ENCODE assay signal across 33 cellular contexts in the genomic region with DNA sequence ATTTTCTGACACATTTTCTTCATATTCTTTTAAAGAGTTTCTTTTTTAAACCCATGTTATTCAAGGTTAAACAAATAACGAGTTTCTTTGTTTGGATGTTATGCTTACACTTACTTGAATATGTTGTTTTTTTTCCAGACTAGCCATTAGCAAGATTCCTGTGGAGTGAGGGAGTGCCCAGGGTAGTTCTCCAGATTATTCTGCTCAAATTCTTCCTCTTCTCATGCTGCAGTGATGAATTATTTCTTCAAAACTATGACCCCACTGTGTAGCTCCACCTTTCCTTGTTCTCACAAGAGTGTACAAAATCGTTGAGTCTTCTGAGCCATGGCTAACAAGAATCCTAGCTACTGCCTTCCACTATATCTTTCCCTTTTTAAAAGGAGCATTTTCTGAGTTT.
"Had no signal": no experiment of that assay in that cellular context is flagged by ENCODE, and none has a peak within 500 bp of the region (broad histone marks: within the 10 kb centered on the region; RNA-seq: fewer than 3 reads in every experiment).

No MANE protein-coding gene starts in this region.

- H3K4me3 Mint-ChIP-seq: activated B cell treated with CpG ODN at 0.5 μM for 24 hours; activated CD4-positive, alpha-beta memory T cell treated with anti-CD3 and anti-CD28 coated beads for 36 hours; activated CD4-positive, alpha-beta T cell treated with anti-CD3 and anti-CD28 coated beads, Interleukin-2, amount 10 ng/mL, durations not matched to agents 24 days and 14 days; activated CD8-positive, alpha-beta memory T cell treated with anti-CD3 and anti-CD28 coated beads, Interleukin-2, amount 10 ng/mL, durations not matched to agents 7 days and 5 days; activated CD8-positive, alpha-beta T cell treated with anti-CD3 and anti-CD28 coated beads for 36 hours; activated naive CD4-positive, alpha-beta T cell treated with anti-CD3 and anti-CD28 coated beads, Interleukin-2, amount 10 ng/mL, durations not matched to agents 7 days and 5 days; activated naive CD4-positive, alpha-beta T cell treated with anti-CD3 and anti-CD28 coated beads, Interleukin-2, amount 50 U/mL, for 24 hours; activated naive CD8-positive, alpha-beta T cell; activated naive CD8-positive, alpha-beta T cell treated with anti-CD3 and anti-CD28 coated beads, Interleukin-2, amount 10 ng/mL, durations not matched to agents 7 days and 5 days; activated T-cell treated with anti-CD3 and anti-CD28 coated beads, Interleukin-2, amount 50 U/mL, for 24 hours; T-helper 1 cell treated with Interleukin-12 subunit alpha and Interleukin-12 subunit beta and Interleukin-4 antibody, amounts not matched to agents 30 μg/mL and 1 μg/mL, for 36 hours; T-helper 2 cell treated with Interferon-gamma antibody and Interleukin-4, amounts not matched to agents 5 μg/mL and 100 μg/mL, for 36 hours had no signal

- ATAC-seq: activated CD8-positive, alpha-beta memory T cell treated with anti-CD3 and anti-CD28 coated beads, Interleukin-2, amount 10 ng/mL, durations not matched to agents 7 days and 5 days; activated CD8-positive, alpha-beta T cell treated with anti-CD3 and anti-CD28 coated beads for 36 hours; body of pancreas had no signal

- H3K4me1 Mint-ChIP-seq: activated B cell treated with CpG ODN at 0.5 μM for 24 hours; activated CD4-positive, alpha-beta T cell treated with anti-CD3 and anti-CD28 coated beads, Interleukin-2, amount 10 ng/mL, durations not matched to agents 24 days and 14 days; activated CD8-positive, alpha-beta memory T cell treated with anti-CD3 and anti-CD28 coated beads, Interleukin-2, amount 10 ng/mL, durations not matched to agents 7 days and 5 days; activated naive CD4-positive, alpha-beta T cell treated with anti-CD3 and anti-CD28 coated beads, Interleukin-2, amount 10 ng/mL, durations not matched to agents 7 days and 5 days; activated naive CD4-positive, alpha-beta T cell treated with anti-CD3 and anti-CD28 coated beads, Interleukin-2, amount 50 U/mL, for 24 hours; activated naive CD8-positive, alpha-beta T cell treated with anti-CD3 and anti-CD28 coated beads, Interleukin-2, amount 10 ng/mL, durations not matched to agents 7 days and 5 days had no signal

- H3K9me3 Mint-ChIP-seq: activated B cell treated with CpG ODN at 0.5 μM for 24 hours; activated CD4-positive, alpha-beta memory T cell treated with anti-CD3 and anti-CD28 coated beads for 36 hours; activated CD8-positive, alpha-beta T cell treated with anti-CD3 and anti-CD28 coated beads for 36 hours; activated naive CD4-positive, alpha-beta T cell treated with anti-CD3 and anti-CD28 coated beads, Interleukin-2, amount 10 ng/mL, durations not matched to agents 7 days and 5 days; activated naive CD4-positive, alpha-beta T cell treated with anti-CD3 and anti-CD28 coated beads, Interleukin-2, amount 50 U/mL, for 24 hours; activated T-helper 2 cell treated with anti-CD3 and anti-CD28 coated beads, Interferon-gamma antibody, Interleukin-2, Interleukin-4, amounts not matched to agents 10 μg/mL and 5 μg/mL and 100 μg/mL, durations not matched to agents 14 hours and 24 hours and 36 hours; T-helper 2 cell treated with Interferon-gamma antibody and Interleukin-4, amounts not matched to agents 5 μg/mL and 100 μg/mL, for 36 hours had no signal

- FAIRE-seq: TTC549 had no signal

- H3K36me3 Mint-ChIP-seq: activated CD4-positive, alpha-beta memory T cell treated with anti-CD3 and anti-CD28 coated beads for 36 hours; activated CD8-positive, alpha-beta memory T cell treated with anti-CD3 and anti-CD28 coated beads, Interleukin-2, amount 10 ng/mL, durations not matched to agents 7 days and 5 days; activated naive CD4-positive, alpha-beta T cell treated with anti-CD3 and anti-CD28 coated beads, Interleukin-2, amount 10 ng/mL, durations not matched to agents 7 days and 5 days; activated naive CD4-positive, alpha-beta T cell treated with anti-CD3 and anti-CD28 coated beads, Interleukin-2, amount 50 U/mL, for 24 hours; activated naive CD8-positive, alpha-beta T cell; activated naive CD8-positive, alpha-beta T cell treated with anti-CD3 and anti-CD28 coated beads, Interleukin-2, amount 10 ng/mL, durations not matched to agents 7 days and 5 days had no signal

- H3K27ac Mint-ChIP-seq: activated B cell treated with CpG ODN at 0.5 μM for 24 hours; activated CD4-positive, alpha-beta memory T cell treated with anti-CD3 and anti-CD28 coated beads for 36 hours; activated CD4-positive, alpha-beta T cell treated with anti-CD3 and anti-CD28 coated beads, Interleukin-2, amount 10 ng/mL, durations not matched to agents 24 days and 14 days; activated CD8-positive, alpha-beta memory T cell treated with anti-CD3 and anti-CD28 coated beads, Interleukin-2, amount 10 ng/mL, durations not matched to agents 7 days and 5 days; activated CD8-positive, alpha-beta T cell treated with anti-CD3 and anti-CD28 coated beads for 36 hours; activated naive CD4-positive, alpha-beta T cell treated with anti-CD3 and anti-CD28 coated beads, Interleukin-2, amount 10 ng/mL, durations not matched to agents 7 days and 5 days; activated naive CD4-positive, alpha-beta T cell treated with anti-CD3 and anti-CD28 coated beads, Interleukin-2, amount 50 U/mL, for 24 hours; activated naive CD8-positive, alpha-beta T cell; activated naive CD8-positive, alpha-beta T cell treated with anti-CD3 and anti-CD28 coated beads, Interleukin-2, amount 10 ng/mL, durations not matched to agents 7 days and 5 days; activated T-cell treated with anti-CD3 and anti-CD28 coated beads, Interleukin-2, amount 50 U/mL, for 24 hours; activated T-helper 2 cell treated with anti-CD3 and anti-CD28 coated beads, Interferon-gamma antibody, Interleukin-2, Interleukin-4, amounts not matched to agents 10 μg/mL and 5 μg/mL and 100 μg/mL, durations not matched to agents 14 hours and 24 hours and 36 hours; T-helper 1 cell treated with Interleukin-12 subunit alpha and Interleukin-12 subunit beta and Interleukin-4 antibody, amounts not matched to agents 30 μg/mL and 1 μg/mL, for 36 hours; T-helper 2 cell treated with Interferon-gamma antibody and Interleukin-4, amounts not matched to agents 5 μg/mL and 100 μg/mL, for 36 hours had no signal

- DNase-seq: activated B cell treated with CpG ODN at 0.5 μM for 24 hours; activated CD4-positive, alpha-beta memory T cell treated with anti-CD3 and anti-CD28 coated beads for 36 hours; activated CD4-positive, alpha-beta T cell treated with anti-CD3 and anti-CD28 coated beads for 4 hours; activated CD4-positive, alpha-beta T cell treated with anti-CD3 and anti-CD28 coated beads, Interleukin-2, amount 10 ng/mL, durations not matched to agents 24 days and 14 days; activated CD4-positive, alpha-beta T cell treated with anti-CD3 and anti-CD28 coated beads, Interleukin-2, amount 50 U/mL, for 1 hour; activated CD4-positive, alpha-beta T cell treated with anti-CD3 and anti-CD28 coated beads, Interleukin-2, amount 50 U/mL, for 4 hours; activated CD4-positive, CD25-positive, alpha-beta regulatory T cell treated with anti-CD3 and anti-CD28 coated beads, Interleukin-2, amount 50 U/mL, for 72 hours; activated CD8-positive, alpha-beta memory T cell treated with anti-CD3 and anti-CD28 coated beads for 24 hours; activated CD8-positive, alpha-beta memory T cell treated with anti-CD3 and anti-CD28 coated beads, Interleukin-2, amount 10 ng/mL, durations not matched to agents 7 days and 5 days; activated CD8-positive, alpha-beta memory T cell treated with anti-CD3 and anti-CD28 coated beads, Interleukin-2, amount 50 U/mL, for 48 hours; activated CD8-positive, alpha-beta T cell treated with anti-CD3 and anti-CD28 coated beads for 36 hours; activated effector memory CD4-positive, alpha-beta T cell treated with Interleukin-2 at 50 U/mL for 16 hours; activated gamma-delta T cell; activated naive CD4-positive, alpha-beta T cell treated with anti-CD3 and anti-CD28 coated beads, Interleukin-2, amount 10 ng/mL, durations not matched to agents 7 days and 5 days; activated naive CD4-positive, alpha-beta T cell treated with Interleukin-2 at 50 U/mL for 16 hours; activated naive CD8-positive, alpha-beta T cell treated with anti-CD3 and anti-CD28 coated beads, Interleukin-2, amount 10 ng/mL, durations not matched to agents 7 days and 5 days; activated T-cell treated with anti-CD3 and anti-CD28 coated beads, Interleukin-2, amount 50 U/mL, for 24 hours; activated T-cell treated with anti-CD3 and anti-CD28 coated beads, Interleukin-2, amount 50 U/mL, for 48 hours; adrenal gland; amniotic stem cell; aorta; body of pancreas; brain microvascular endothelial cell; central memory CD4-positive, alpha-beta T cell; T-helper 1 cell; T-helper 2 cell; T-helper 9 cell had no signal
